Comparison of ENCODE assay signal across 23 cellular contexts in the genomic region with DNA sequence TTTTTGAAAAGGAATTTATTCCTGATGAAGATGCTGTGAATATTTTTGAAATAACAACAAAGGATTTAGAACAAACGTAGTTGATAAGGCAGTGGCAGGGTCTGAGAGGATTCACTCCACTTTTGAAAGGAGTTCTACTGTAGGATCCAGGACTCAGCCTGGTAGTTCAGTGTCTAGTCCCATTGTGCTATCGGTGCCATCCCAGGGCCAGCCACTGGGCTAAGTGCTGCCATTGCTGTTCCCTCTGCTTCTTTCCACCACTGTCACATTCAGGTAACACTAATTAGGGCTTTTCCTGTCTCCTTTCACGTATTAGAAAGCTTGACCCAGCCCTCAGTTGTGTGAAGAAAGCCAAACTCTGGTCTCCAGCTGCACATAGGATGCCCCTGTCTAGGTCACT.
A peak's percentile ranks its signal among the peaks of the same experiment; 100 is the strongest.
DNase-seq lines count a peak whose midpoint lies in the region; ATAC-seq and TF ChIP-seq lines count a peak whose summit lies in the region.
"Had no signal": no experiment of that assay in that cellular context is flagged by ENCODE, and none has a peak within 500 bp of the region (broad histone marks: within the 10 kb centered on the region; RNA-seq: fewer than 3 reads in every experiment).

No MANE protein-coding gene starts in this region.

- H3K27ac ChIP-seq in HCT116 (ENCODE audit: low read depth, low read length): no peak overlapping the region
- H3K27ac ChIP-seq in endodermal cell (ENCODE audit: low read depth, low read length): no peak overlapping the region
- H3K27ac ChIP-seq: BLaER1 had no signal

- H3K9me3 ChIP-seq in HCT116 (ENCODE audit: control insufficient read depth in 1 of 2, insufficient read depth in 1 of 2, low read depth in 1 of 2, low read length in 2 of 2) (no peaks in the 10 kb centered on the region), endodermal cell (ENCODE audit: control insufficient read depth, low read length) (no peaks in the 10 kb centered on the region)
- H3K9me3 ChIP-seq: BE2C had no signal

- no peak overlapping the region for H2AFZ ChIP-seq in HCT116 (ENCODE audit: low read depth, low read length, poor library complexity, severe bottlenecking)

- H3K9me3 Mint-ChIP-seq in endodermal cell: peaks cover 7% of the 10 kb centered on the region
- H3K9me3 Mint-ChIP-seq: CD8-positive, alpha-beta memory T cell had no signal

- H3K27me3 ChIP-seq in HCT116 (ENCODE audit: insufficient read depth, low read length) (peaks cover 26% of the 10 kb centered on the region), endodermal cell (ENCODE audit: control insufficient read depth, insufficient read depth, low read length, poor library complexity, severe bottlenecking) (no peaks in the 10 kb centered on the region)
- H3K27me3 ChIP-seq: BE2C, BLaER1 had no signal

- CTCF ChIA-PET in HCT116 (lab: Charles Lee): interaction anchor here (1.6 kb wide), 1 partner anchor 16 kb away, joined by 7 read pairs; no protein-coding TSS in a partner anchor

- no peak for TF ChIP-seq RAD21 in HCT116 (IDR thresholded peaks at IDR 0.05; ENCODE audit: low read depth)

- TF ChIP-seq CTCF in HCT116 (IDR thresholded peaks at IDR 0.05 in 2 of 3, conservative IDR thresholded peaks at IDR 0.05 in 1 of 3; ENCODE audit: borderline replicate concordance in 1 of 3, insufficient read depth in 1 of 3, low read depth in 2 of 3, low read length in 2 of 3): 0 out of 6 replicates have a peak, but pooled peaks of 1 of the 3 experiments have one; percentile 8
- peak; percentile 18 for TF ChIP-seq CTCF in endodermal cell (conservative IDR thresholded peaks at IDR 0.05)

- H3K36me3 Mint-ChIP-seq in endodermal cell (ENCODE audit: low read depth): no peaks in the 10 kb centered on the region
- H3K36me3 Mint-ChIP-seq: CD14-positive monocyte; CD4-positive, alpha-beta memory T cell; CD4-positive, CD25-positive, alpha-beta regulatory T cell; CD8-positive, alpha-beta memory T cell had no signal

- DNase-seq in HCT116 (ENCODE audit: low read depth, low spot score) (no peak), endodermal cell (no peak), NCI-H526 (lab: John Stamatoyannopoulos, UW) (no peak), ecto neural progenitor cell (ENCODE audit: low spot score) (no peak)
- DNase-seq: 8988T; ACHN; BE2C; C1 segment of cervical spinal cord; CD4-positive, alpha-beta memory T cell; CD4-positive, CD25-positive, alpha-beta regulatory T cell; CD8-positive, alpha-beta memory T cell; COR-L47; DMS 273 treated with DMSO at 0.1 percent for 48 hours; DMS153; DMS53; DMS79; DND-41; EL; GDM1 had no signal

- no peaks in the 10 kb centered on the region for H3K36me3 ChIP-seq in HCT116 (ENCODE audit: control insufficient read depth in 1 of 2, insufficient read depth in 2 of 2, low read length in 2 of 2)
- H3K36me3 ChIP-seq in endodermal cell (ENCODE audit: control insufficient read depth, insufficient read depth, low read length): no peaks in the 10 kb centered on the region
- H3K36me3 ChIP-seq: BE2C, BLaER1 had no signal

- H3K79me2 ChIP-seq in HCT116 (ENCODE audit: insufficient read depth, low read length): no peaks in the 10 kb centered on the region

- BruUV-seq in HCT116 (replicated peaks; lab: Mats Ljungman, UMichigan): no TSS peak

- ATAC-seq in HCT116: peak; percentile 73
- ATAC-seq in HG03175 (IDR thresholded peaks at IDR 0.05; ENCODE audit: unreplicated experiment): no peak
- ATAC-seq: GM12878 had no signal

- intact Hi-C loops in HCT116 (cut with micrococcal nuclease): no loop called here

- H3K9ac ChIP-seq in HCT116 (ENCODE audit: low read length) (no peak overlapping the region), endodermal cell (ENCODE audit: extremely low read depth, low read length, poor library complexity, severe bottlenecking) (no peak overlapping the region)
- H3K9ac ChIP-seq: BLaER1 had no signal

- H3K4me1 Mint-ChIP-seq in endodermal cell: no peaks in the 10 kb centered on the region
- H3K4me1 Mint-ChIP-seq: CD14-positive monocyte; CD4-positive, alpha-beta memory T cell; CD4-positive, CD25-positive, alpha-beta regulatory T cell; CD8-positive, alpha-beta memory T cell had no signal

- RAD21 ChIA-PET in HCT116 (lab: Charles Lee; ENCODE audit: low non-redundant PET in 1 of 2, low total read pairs in 2 of 2, uncharacterized antibody in 2 of 2, unreplicated experiment in 2 of 2): no interaction called here

- H3K27me3 Mint-ChIP-seq in endodermal cell (ENCODE audit: insufficient read depth): no peaks in the 10 kb centered on the region
- H3K27me3 Mint-ChIP-seq: CD4-positive, alpha-beta memory T cell; CD4-positive, CD25-positive, alpha-beta regulatory T cell had no signal

- H3K4me3 ChIP-seq in HCT116 (replicated peaks in 1 of 2; ENCODE audit: low read depth in 1 of 2, low read length in 2 of 2) (no peak overlapping the region), endodermal cell (ENCODE audit: low read length) (no peak overlapping the region)
- H3K4me3 ChIP-seq: BLaER1, GM12878 had no signal

- H3K9me2 ChIP-seq in HCT116 (ENCODE audit: insufficient read depth): no peaks in the 10 kb centered on the region

- H3K4me1 ChIP-seq in HCT116 (ENCODE audit: control insufficient read depth in 1 of 2, insufficient read depth in 2 of 2, low read length in 2 of 2) (no peaks in the 10 kb centered on the region), endodermal cell (ENCODE audit: control insufficient read depth, insufficient read depth, low read length) (no peaks in the 10 kb centered on the region)
- H3K4me1 ChIP-seq: BE2C, BLaER1 had no signal

- no peaks in the 10 kb centered on the region for H4K20me1 ChIP-seq in HCT116 (ENCODE audit: insufficient read depth)
- H4K20me1 ChIP-seq: BLaER1 had no signal

- no peak for TF ChIP-seq POLR2A in HCT116 (IDR thresholded peaks at IDR 0.05; ENCODE audit: borderline replicate concordance, extremely low read depth, insufficient read depth, insufficient read length)

- H3K4me3 Mint-ChIP-seq in endodermal cell: no peak overlapping the region
- H3K4me3 Mint-ChIP-seq: CD14-positive monocyte; CD4-positive, alpha-beta memory T cell; CD4-positive, CD25-positive, alpha-beta regulatory T cell; CD8-positive, alpha-beta memory T cell had no signal

- POLR2A ChIA-PET in HCT116 (lab: Charles Lee): no interaction called here

- H3K27ac Mint-ChIP-seq in endodermal cell: no peak overlapping the region
- H3K27ac Mint-ChIP-seq: CD14-positive monocyte; CD8-positive, alpha-beta memory T cell had no signal

- WGBS in endodermal cell (ENCODE audit: insufficient coverage in 1 of 2, insufficient read length in 1 of 2), 2 experiments: 82 to 88% methylated on average over 3 of the region's 3 CpGs

- no peak overlapping the region for H3K4me2 ChIP-seq in HCT116 (ENCODE audit: low read length)
- H3K4me2 ChIP-seq: BLaER1 had no signal

TF ChIP-seq in HCT116, 20 proteins besides CTCF, POLR2A, EP300 and RAD21 (continues in another document):
- TF ChIP-seq EZH2 (IDR thresholded peaks at IDR 0.05) (no peak), SP1 (IDR thresholded peaks at IDR 0.05; ENCODE audit: low read depth) (no peak), TCF7L2 (IDR thresholded peaks at IDR 0.05; ENCODE audit: borderline replicate concordance, extremely low read depth, insufficient read depth, insufficient read length) (no peak), CEBPB (IDR thresholded peaks at IDR 0.05; ENCODE audit: low read depth) (no peak), ZFX (IDR thresholded peaks at IDR 0.05) (no peak), YY1 (IDR thresholded peaks at IDR 0.05; ENCODE audit: extremely low read depth, insufficient replicate concordance, low read depth, low read length) (no peak), EZH2phosphoT487 (IDR thresholded peaks at IDR 0.05; ENCODE audit: borderline replicate concordance) (no peak), EGR1 (IDR thresholded peaks at IDR 0.05; ENCODE audit: low read depth) (no peak)
- TF ChIP-seq, protein P1, sequence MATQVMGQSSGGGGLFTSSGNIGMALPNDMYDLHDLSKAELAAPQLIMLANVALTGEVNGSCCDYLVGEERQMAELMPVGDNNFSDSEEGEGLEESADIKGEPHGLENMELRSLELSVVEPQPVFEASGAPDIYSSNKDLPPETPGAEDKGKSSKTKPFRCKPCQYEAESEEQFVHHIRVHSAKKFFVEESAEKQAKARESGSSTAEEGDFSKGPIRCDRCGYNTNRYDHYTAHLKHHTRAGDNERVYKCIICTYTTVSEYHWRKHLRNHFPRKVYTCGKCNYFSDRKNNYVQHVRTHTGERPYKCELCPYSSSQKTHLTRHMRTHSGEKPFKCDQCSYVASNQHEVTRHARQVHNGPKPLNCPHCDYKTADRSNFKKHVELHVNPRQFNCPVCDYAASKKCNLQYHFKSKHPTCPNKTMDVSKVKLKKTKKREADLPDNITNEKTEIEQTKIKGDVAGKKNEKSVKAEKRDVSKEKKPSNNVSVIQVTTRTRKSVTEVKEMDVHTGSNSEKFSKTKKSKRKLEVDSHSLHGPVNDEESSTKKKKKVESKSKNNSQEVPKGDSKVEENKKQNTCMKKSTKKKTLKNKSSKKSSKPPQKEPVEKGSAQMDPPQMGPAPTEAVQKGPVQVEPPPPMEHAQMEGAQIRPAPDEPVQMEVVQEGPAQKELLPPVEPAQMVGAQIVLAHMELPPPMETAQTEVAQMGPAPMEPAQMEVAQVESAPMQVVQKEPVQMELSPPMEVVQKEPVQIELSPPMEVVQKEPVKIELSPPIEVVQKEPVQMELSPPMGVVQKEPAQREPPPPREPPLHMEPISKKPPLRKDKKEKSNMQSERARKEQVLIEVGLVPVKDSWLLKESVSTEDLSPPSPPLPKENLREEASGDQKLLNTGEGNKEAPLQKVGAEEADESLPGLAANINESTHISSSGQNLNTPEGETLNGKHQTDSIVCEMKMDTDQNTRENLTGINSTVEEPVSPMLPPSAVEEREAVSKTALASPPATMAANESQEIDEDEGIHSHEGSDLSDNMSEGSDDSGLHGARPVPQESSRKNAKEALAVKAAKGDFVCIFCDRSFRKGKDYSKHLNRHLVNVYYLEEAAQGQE (IDR thresholded peaks at IDR 0.05; ENCODE audit: low read depth): no peak
- TF ChIP-seq, protein P2, sequence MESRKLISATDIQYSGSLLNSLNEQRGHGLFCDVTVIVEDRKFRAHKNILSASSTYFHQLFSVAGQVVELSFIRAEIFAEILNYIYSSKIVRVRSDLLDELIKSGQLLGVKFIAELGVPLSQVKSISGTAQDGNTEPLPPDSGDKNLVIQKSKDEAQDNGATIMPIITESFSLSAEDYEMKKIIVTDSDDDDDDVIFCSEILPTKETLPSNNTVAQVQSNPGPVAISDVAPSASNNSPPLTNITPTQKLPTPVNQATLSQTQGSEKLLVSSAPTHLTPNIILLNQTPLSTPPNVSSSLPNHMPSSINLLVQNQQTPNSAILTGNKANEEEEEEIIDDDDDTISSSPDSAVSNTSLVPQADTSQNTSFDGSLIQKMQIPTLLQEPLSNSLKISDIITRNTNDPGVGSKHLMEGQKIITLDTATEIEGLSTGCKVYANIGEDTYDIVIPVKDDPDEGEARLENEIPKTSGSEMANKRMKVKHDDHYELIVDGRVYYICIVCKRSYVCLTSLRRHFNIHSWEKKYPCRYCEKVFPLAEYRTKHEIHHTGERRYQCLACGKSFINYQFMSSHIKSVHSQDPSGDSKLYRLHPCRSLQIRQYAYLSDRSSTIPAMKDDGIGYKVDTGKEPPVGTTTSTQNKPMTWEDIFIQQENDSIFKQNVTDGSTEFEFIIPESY (IDR thresholded peaks at IDR 0.05; ENCODE audit: extremely low read depth, insufficient replicate concordance, low read length): no peak
